ENCODE assay signal across 8 cellular contexts in the genomic region with DNA sequence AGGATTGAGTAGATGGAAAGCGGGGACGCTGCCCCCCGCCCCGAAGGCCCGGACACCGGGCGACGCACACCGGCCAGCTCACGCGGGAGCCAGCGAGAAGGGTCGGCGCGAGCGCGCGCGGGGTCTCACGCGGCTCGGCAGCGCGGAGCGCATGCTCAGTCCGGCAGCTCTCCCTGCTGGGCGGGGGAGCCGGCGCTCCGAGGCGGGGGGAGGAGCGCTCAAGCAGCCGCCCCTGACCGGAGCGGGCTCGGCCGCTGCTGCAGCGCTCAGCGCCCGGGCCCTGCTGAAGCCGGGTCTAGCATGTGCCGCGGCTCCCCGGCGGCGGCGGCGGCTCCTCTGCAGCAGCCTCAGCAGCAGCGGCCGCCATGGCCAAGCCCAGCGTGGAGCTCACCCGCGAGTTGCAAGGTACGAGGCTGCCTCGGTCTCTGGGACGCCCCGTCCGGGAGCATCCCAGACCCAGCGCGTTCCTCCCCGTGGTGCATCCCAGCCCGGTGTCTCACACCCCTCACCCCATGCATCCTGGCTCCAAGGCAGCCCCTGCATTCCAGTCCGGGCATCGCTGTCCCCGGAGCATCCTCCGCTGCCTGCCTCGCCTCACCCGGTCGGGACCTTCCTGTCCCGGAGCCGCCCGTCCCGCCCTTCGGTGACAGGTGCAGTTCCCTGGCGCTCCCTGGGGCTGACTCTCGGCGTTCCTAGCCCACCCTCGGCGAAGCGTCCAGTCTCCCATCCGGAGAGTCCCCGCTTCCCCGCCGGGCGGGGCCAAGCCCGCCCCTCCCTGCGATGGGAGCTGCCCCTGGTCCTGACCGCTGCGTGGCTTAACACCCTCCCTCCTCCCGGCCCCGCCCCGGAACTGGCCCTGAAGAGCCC. TPM values are rescaled to one million over a fixed set of nuclear protein-coding genes. Genes with fewer than 3 reads are reported as not detected.
A peak's percentile ranks its signal among the peaks of the same experiment; 100 is the strongest.
DNase-seq lines count a peak whose midpoint lies in the region; ATAC-seq and TF ChIP-seq lines count a peak whose summit lies in the region.

Gene CARMIL3 (plus strand): TSS at position 221 of the 867 bp plus-strand sequence. CDS start 145 bp downstream, at position 366.

- H3K4me3 Mint-ChIP-seq in natural killer cell treated with Interleukin-12 subunit alpha and Interleukin-12 subunit beta and Interleukin-15 and Interleukin-18, amount 100 ng/mL, for 72 hours, result peak within 1 kb of the TSS; percentile 89

- TF ChIP-seq EP300 in suprapubic skin (IDR thresholded peaks at IDR 0.05), result no peak

- peaks cover 0 to 5% of the 10 kb centered on the region in 2 donors for H3K27me3 Mint-ChIP-seq in natural killer cell treated with Interleukin-12 subunit alpha and Interleukin-12 subunit beta and Interleukin-15 and Interleukin-18, amount 100 ng/mL, for 72 hours

- H3K27ac Mint-ChIP-seq in natural killer cell treated with Interleukin-12 subunit alpha and Interleukin-12 subunit beta and Interleukin-15 and Interleukin-18, amount 100 ng/mL, for 72 hours, result peak within 1 kb of the TSS; percentile 38 to 52

- TF ChIP-seq POLR2A in suprapubic skin (IDR thresholded peaks at IDR 0.05), result no peak

- no peaks in the 10 kb centered on the region for H3K36me3 Mint-ChIP-seq in natural killer cell treated with Interleukin-12 subunit alpha and Interleukin-12 subunit beta and Interleukin-15 and Interleukin-18, amount 100 ng/mL, for 72 hours

- H3K4me1 ChIP-seq in suprapubic skin, result peaks cover 17% of the 10 kb centered on the region

- H3K4me1 Mint-ChIP-seq in natural killer cell treated with Interleukin-12 subunit alpha and Interleukin-12 subunit beta and Interleukin-15 and Interleukin-18, amount 100 ng/mL, for 72 hours (ENCODE audit: low read depth in 2 of 2), result peaks cover 16 to 29% of the 10 kb centered on the region in 2 donors

- peak within 1 kb of the TSS; percentile 74 for H3K27ac ChIP-seq in suprapubic skin

- H3K9me3 Mint-ChIP-seq in natural killer cell treated with Interleukin-12 subunit alpha and Interleukin-12 subunit beta and Interleukin-15 and Interleukin-18, amount 100 ng/mL, for 72 hours, result no peaks in the 10 kb centered on the region

- WGBS in suprapubic skin, result 4% methylated on average over 9 of the region's 92 CpGs

- no peak for TF ChIP-seq CTCF in fibroblast of the aortic adventitia (IDR thresholded peaks at IDR 0.05; ENCODE audit: insufficient read depth, low read length)
- no peak for TF ChIP-seq CTCF in suprapubic skin (IDR thresholded peaks at IDR 0.05)

- peak; percentile 72 for DNase-seq in COR-L47 (lab: John Stamatoyannopoulos, UW)
- DNase-seq in HS-27A (ENCODE audit: low read depth), result peak; percentile 12
- peak; percentile 46 for DNase-seq in activated T-helper 9 cell treated with anti-CD3 and anti-CD28 coated beads, Interleukin-2, amount 50 U/mL, for 16 hours (ENCODE audit: low read depth)
- DNase-seq in fibroblast of the aortic adventitia (ENCODE audit: low read depth), result peak; percentile 33
- peak; percentile 82 for DNase-seq in natural killer cell treated with Interleukin-12 subunit alpha and Interleukin-12 subunit beta and Interleukin-15 and Interleukin-18, amount 100 ng/mL, for 72 hours (ENCODE audit: low spot score)
- DNase-seq in suprapubic skin (ENCODE audit: low spot score in 2 of 2), result peak in 1 of 2 donors; percentile 76

- H3K4me3 ChIP-seq in fibroblast of the aortic adventitia (ENCODE audit: low read depth, low read length) (peak within 1 kb of the TSS; percentile 63), suprapubic skin (peak within 1 kb of the TSS; percentile 57)

- no peaks in the 10 kb centered on the region for H3K27me3 ChIP-seq in suprapubic skin

- H3K36me3 ChIP-seq in suprapubic skin, result no peaks in the 10 kb centered on the region

- peak; percentile 56 for ATAC-seq in GM19438 (IDR thresholded peaks at IDR 0.05; ENCODE audit: low read depth, unreplicated experiment)
- ATAC-seq in natural killer cell treated with Interleukin-12 subunit alpha and Interleukin-12 subunit beta and Interleukin-15 and Interleukin-18, amount 100 ng/mL, for 72 hours, result peak; percentile 81 to 82

- H3K9me3 ChIP-seq in suprapubic skin, result no peaks in the 10 kb centered on the region

TF ChIP-seq in PFSK-1, 5 proteins besides CTCF, POLR2A, EP300 and RAD21:
- no peak for TF ChIP-seq POLR2AphosphoS5 (IDR thresholded peaks at IDR 0.05; ENCODE audit: low read depth, low read length)
- TF ChIP-seq, protein P1, sequence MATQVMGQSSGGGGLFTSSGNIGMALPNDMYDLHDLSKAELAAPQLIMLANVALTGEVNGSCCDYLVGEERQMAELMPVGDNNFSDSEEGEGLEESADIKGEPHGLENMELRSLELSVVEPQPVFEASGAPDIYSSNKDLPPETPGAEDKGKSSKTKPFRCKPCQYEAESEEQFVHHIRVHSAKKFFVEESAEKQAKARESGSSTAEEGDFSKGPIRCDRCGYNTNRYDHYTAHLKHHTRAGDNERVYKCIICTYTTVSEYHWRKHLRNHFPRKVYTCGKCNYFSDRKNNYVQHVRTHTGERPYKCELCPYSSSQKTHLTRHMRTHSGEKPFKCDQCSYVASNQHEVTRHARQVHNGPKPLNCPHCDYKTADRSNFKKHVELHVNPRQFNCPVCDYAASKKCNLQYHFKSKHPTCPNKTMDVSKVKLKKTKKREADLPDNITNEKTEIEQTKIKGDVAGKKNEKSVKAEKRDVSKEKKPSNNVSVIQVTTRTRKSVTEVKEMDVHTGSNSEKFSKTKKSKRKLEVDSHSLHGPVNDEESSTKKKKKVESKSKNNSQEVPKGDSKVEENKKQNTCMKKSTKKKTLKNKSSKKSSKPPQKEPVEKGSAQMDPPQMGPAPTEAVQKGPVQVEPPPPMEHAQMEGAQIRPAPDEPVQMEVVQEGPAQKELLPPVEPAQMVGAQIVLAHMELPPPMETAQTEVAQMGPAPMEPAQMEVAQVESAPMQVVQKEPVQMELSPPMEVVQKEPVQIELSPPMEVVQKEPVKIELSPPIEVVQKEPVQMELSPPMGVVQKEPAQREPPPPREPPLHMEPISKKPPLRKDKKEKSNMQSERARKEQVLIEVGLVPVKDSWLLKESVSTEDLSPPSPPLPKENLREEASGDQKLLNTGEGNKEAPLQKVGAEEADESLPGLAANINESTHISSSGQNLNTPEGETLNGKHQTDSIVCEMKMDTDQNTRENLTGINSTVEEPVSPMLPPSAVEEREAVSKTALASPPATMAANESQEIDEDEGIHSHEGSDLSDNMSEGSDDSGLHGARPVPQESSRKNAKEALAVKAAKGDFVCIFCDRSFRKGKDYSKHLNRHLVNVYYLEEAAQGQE (IDR thresholded peaks at IDR 0.05; ENCODE audit: insufficient read depth in 1 of 2, low read depth in 2 of 2, low read length in 2 of 2), result peak; percentile 88 to 92
- TF ChIP-seq TAF1 (IDR thresholded peaks at IDR 0.05; ENCODE audit: borderline replicate concordance, insufficient read depth, low read length), result no peak
- TF ChIP-seq SIN3A (IDR thresholded peaks at IDR 0.05; ENCODE audit: borderline replicate concordance, insufficient read depth, low read length), result no peak
- TF ChIP-seq FOXP2 (optimal IDR thresholded peaks at IDR 0.05; ENCODE audit: borderline replicate concordance, extremely low read depth, extremely low read length, insufficient read depth), result no peak

RNA-seq across cellular contexts. Expression of gene CARMIL3, which starts in this region (rescaled TPM):
- polyA plus RNA-seq in PFSK-1 (2012; ENCODE audit: insufficient read length, low read depth), result 0.09 TPM
- total RNA-seq in fibroblast of the aortic adventitia (ENCODE audit: low replicate concordance), result not detected in 2 replicates
- under 1 TPM; 0.10 to 0.50 TPM for total RNA-seq in natural killer cell treated with Interleukin-12 subunit alpha and Interleukin-12 subunit beta and Interleukin-15 and Interleukin-18, amount 100 ng/mL, for 72 hours
- total RNA-seq in suprapubic skin, result 10 to 100 TPM in 1 of 4 donors, 1 to 10 TPM in 3; 5.9 to 11.2 (median 7.7) TPM

Comparison
In these comparisons a context has a peak if more than half of its experiments do, and no peak if none do; other contexts are left out.
1. Peak in DNase-seq and H3K4me3 ChIP-seq in fibroblast of the aortic adventitia; RNA of the gene not detected or under 1 TPM.
2. Peak in DNase-seq and ATAC-seq in natural killer cell treated with Interleukin-12 subunit alpha and Interleukin-12 subunit beta and Interleukin-15 and Interleukin-18, amount 100 ng/mL, for 72 hours; RNA of the gene not detected or under 1 TPM.